8 cellular contexts compared by ENCODE assay signal in the genomic region with DNA sequence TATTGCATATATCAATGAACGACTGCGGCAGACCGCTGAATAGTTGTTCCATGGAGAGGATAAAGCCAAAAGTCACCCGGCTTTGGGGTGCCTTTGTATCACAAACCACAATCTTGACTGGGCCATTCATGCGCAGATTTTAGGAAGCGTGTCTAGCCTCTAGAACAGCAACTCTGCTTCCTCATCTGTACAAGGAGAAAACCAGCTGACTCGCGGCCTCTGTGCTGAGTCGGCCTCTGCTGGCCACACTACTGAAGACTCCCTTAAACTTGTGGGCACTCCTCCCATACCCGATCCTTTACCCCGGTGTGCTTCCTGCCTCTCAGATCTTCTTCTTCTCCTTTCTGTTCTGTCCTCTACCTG. TPM values are rescaled to one million over a fixed set of nuclear protein-coding genes. Genes with fewer than 3 reads are reported as not detected.
A peak's percentile ranks its signal among the peaks of the same experiment; 100 is the strongest.
DNase-seq lines count a peak whose midpoint lies in the region; ATAC-seq, FAIRE-seq and TF ChIP-seq lines count a peak whose summit lies in the region.

No MANE protein-coding gene starts in this region.

- no peaks in the 10 kb centered on the region for H3K9me3 ChIP-seq in kidney (ENCODE audit: control insufficient read depth in 1 of 2, low read length in 2 of 2)

- peaks cover 0 to 12% of the 10 kb centered on the region in 2 donors for H3K4me1 ChIP-seq in kidney (ENCODE audit: control insufficient read depth in 1 of 2, insufficient read depth in 1 of 2, low read depth in 1 of 2, low read length in 2 of 2)

- H3K36me3 ChIP-seq in brain microvascular endothelial cell (replicated peaks) (no peaks in the 10 kb centered on the region), kidney (ENCODE audit: control insufficient read depth in 1 of 2, insufficient read depth in 2 of 2, low read length in 2 of 2) (no peaks in the 10 kb centered on the region)

- ATAC-seq in GM18519 (IDR thresholded peaks at IDR 0.05; ENCODE audit: low FRiP score, unreplicated experiment): peak; percentile 45
- peak; percentile 54 for ATAC-seq in HG02870 (IDR thresholded peaks at IDR 0.05; ENCODE audit: unreplicated experiment)

- TF ChIP-seq CTCF in brain microvascular endothelial cell (IDR thresholded peaks at IDR 0.05; ENCODE audit: low read depth, low read length, missing control alignments) (peak; percentile 48), kidney (IDR thresholded peaks at IDR 0.05; ENCODE audit: borderline replicate concordance, extremely low read depth, insufficient read depth) (peak; percentile 19)

- H3K27ac ChIP-seq in brain microvascular endothelial cell (no peak overlapping the region), kidney (ENCODE audit: low read depth in 2 of 2, low read length in 2 of 2) (no peak overlapping the region)

- FAIRE-seq in kidney (lab: Jason Lieb, UNC): no peak

- H3K4me3 ChIP-seq in brain microvascular endothelial cell (ENCODE audit: low read depth, low read length) (peak overlapping the region; percentile 60), kidney (ENCODE audit: low read length in 2 of 2) (peak overlapping the region; percentile 26 to 62)

- in situ Hi-C loops in brain microvascular endothelial cell (cut with HindIII; ENCODE audit: low pct_ligation_motif_present, low sequenced_read_pairs): no loop called here

- DNase-seq in SIG-M5 (lab: John Stamatoyannopoulos, UW): peak; percentile 29
- peak; percentile 37 for DNase-seq in brain microvascular endothelial cell
- no peak for DNase-seq in kidney
- peak; percentile 30 for DNase-seq in stimulated activated CD4-positive, alpha-beta T cell treated with anti-CD3 and anti-CD28 coated beads, Interleukin-4, amount 100 ng/mL, for 24 hours
- DNase-seq in NCI-H1930 (lab: John Stamatoyannopoulos, UW): no peak
- no peak for DNase-seq in NCI-H2081 (lab: John Stamatoyannopoulos, UW)

- H3K27me3 ChIP-seq in brain microvascular endothelial cell (replicated peaks): no peaks in the 10 kb centered on the region

- intact Hi-C loops in kidney (cut with DNase I): no loop called here

- H3K9ac ChIP-seq in kidney (ENCODE audit: low read length in 2 of 2): peak overlapping the region in 1 of 2 donors; percentile 41

RNA-seq across cellular contexts. Expression of gene DLEC1, which starts 0.9 kb away (rescaled TPM):
- total RNA-seq in kidney: 3.3 TPM
- 0.52 TPM for polyA plus RNA-seq in kidney (ENCODE audit: insufficient read depth, low read depth, low replicate concordance)

RNA-seq across cellular contexts. Expression of gene PLCD1, which starts 10.4 kb away (rescaled TPM):
- total RNA-seq in kidney: 50.0 TPM
- polyA plus RNA-seq in kidney (ENCODE audit: insufficient read depth, low read depth, low replicate concordance): 39.1 TPM

RNA-seq across cellular contexts. Expression of gene VILL, which starts 49.3 kb away (rescaled TPM):
- total RNA-seq in kidney: 7.6 TPM
- polyA plus RNA-seq in kidney (ENCODE audit: insufficient read depth, low read depth, low replicate concordance): 7.4 TPM

Comparison
In these comparisons a context has a peak if more than half of its experiments do, and no peak if none do; other contexts are left out.
1. DNase-seq: peak in SIG-M5 (single experiment), brain microvascular endothelial cell (single experiment) and stimulated activated CD4-positive, alpha-beta T cell treated with anti-CD3 and anti-CD28 coated beads, Interleukin-4, amount 100 ng/mL, for 24 hours (single experiment); none in kidney (single experiment), NCI-H1930 (0 of 2) and NCI-H2081 (0 of 2).